In genomic region chr7:92768501-92769360, GRCh38 we compare ENCODE assay signal across 8 cellular contexts.
DNase-seq lines count a peak whose midpoint lies in the region; ATAC-seq and TF ChIP-seq lines count a peak whose summit lies in the region.

No MANE protein-coding gene starts in this region.

- peaks cover 56% of the 10 kb centered on the region for H3K36me3 Mint-ChIP-seq in activated CD8-positive, alpha-beta T cell treated with anti-CD3 and anti-CD28 coated beads for 36 hours (ENCODE audit: low read depth)

- DNase-seq in GM10266 (ENCODE audit: extremely low spot score) (peak; percentile 44), left lobe of liver (ENCODE audit: low spot score) (no peak), NK-92 (lab: John Stamatoyannopoulos, UW; ENCODE audit: unreplicated experiment) (no peak), GM19240 (ENCODE audit: insufficient read length, low spot score) (no peak)
- peak; percentile 65 for DNase-seq in activated CD8-positive, alpha-beta T cell treated with anti-CD3 and anti-CD28 coated beads for 36 hours

- POLR2A ChIA-PET in activated CD8-positive, alpha-beta T cell treated with anti-CD3 and anti-CD28 coated beads for 36 hours (lab: Charles Lee): interaction anchor here (0.9 to 1.8 kb wide), 3 partner anchors 31 to 137 kb away, joined by 3 to 4 read pairs (median 4); no protein-coding TSS in a partner anchor

- no peaks in the 10 kb centered on the region for H3K27me3 Mint-ChIP-seq in activated CD8-positive, alpha-beta T cell treated with anti-CD3 and anti-CD28 coated beads for 36 hours

- CTCF ChIA-PET in activated CD8-positive, alpha-beta T cell treated with anti-CD3 and anti-CD28 coated beads for 36 hours (lab: Charles Lee): interaction anchor here (2.1 kb wide), 1 partner anchor 11 kb away, joined by 6 read pairs; no protein-coding TSS in a partner anchor

- H3K4me3 Mint-ChIP-seq in activated CD8-positive, alpha-beta T cell treated with anti-CD3 and anti-CD28 coated beads for 36 hours: peak overlapping the region; percentile 6

- intact Hi-C loops in activated CD8-positive, alpha-beta T cell treated with anti-CD3 and anti-CD28 coated beads for 36 hours (cut with micrococcal nuclease): loop anchor here (5.0 kb wide), 1 partner anchor 44 kb away; no protein-coding TSS in a partner anchor

- ATAC-seq in GM21360 (IDR thresholded peaks at IDR 0.05; ENCODE audit: unreplicated experiment) (peak; percentile 89), HG03520 (IDR thresholded peaks at IDR 0.05; ENCODE audit: unreplicated experiment) (peak; percentile 88), left lobe of liver (peak; percentile 52), HG03175 (IDR thresholded peaks at IDR 0.05; ENCODE audit: unreplicated experiment) (no peak)
- ATAC-seq in activated CD8-positive, alpha-beta T cell treated with anti-CD3 and anti-CD28 coated beads for 36 hours: peak; percentile 92

- no peak for TF ChIP-seq CTCF in GM10266 (IDR thresholded peaks at IDR 0.05; ENCODE audit: control insufficient read depth, insufficient read depth, low read depth, missing control alignments)
- no peak for TF ChIP-seq CTCF in activated CD8-positive, alpha-beta T cell treated with anti-CD3 and anti-CD28 coated beads for 36 hours (IDR thresholded peaks at IDR 0.05)

- no peaks in the 10 kb centered on the region for H3K9me3 Mint-ChIP-seq in activated CD8-positive, alpha-beta T cell treated with anti-CD3 and anti-CD28 coated beads for 36 hours

- peaks cover 56% of the 10 kb centered on the region for H3K4me1 Mint-ChIP-seq in activated CD8-positive, alpha-beta T cell treated with anti-CD3 and anti-CD28 coated beads for 36 hours (ENCODE audit: low read depth)

- H3K27ac Mint-ChIP-seq in activated CD8-positive, alpha-beta T cell treated with anti-CD3 and anti-CD28 coated beads for 36 hours: peak overlapping the region; percentile 84

Comparison
In these comparisons a context has a peak if more than half of its experiments do, and no peak if none do; other contexts are left out.
1. DNase-seq: peak in GM10266 (single experiment) and activated CD8-positive, alpha-beta T cell treated with anti-CD3 and anti-CD28 coated beads for 36 hours (single experiment); none in left lobe of liver (single experiment), NK-92 (single experiment) and GM19240 (single experiment).